15 cellular contexts compared by ENCODE assay signal in the genomic region with DNA sequence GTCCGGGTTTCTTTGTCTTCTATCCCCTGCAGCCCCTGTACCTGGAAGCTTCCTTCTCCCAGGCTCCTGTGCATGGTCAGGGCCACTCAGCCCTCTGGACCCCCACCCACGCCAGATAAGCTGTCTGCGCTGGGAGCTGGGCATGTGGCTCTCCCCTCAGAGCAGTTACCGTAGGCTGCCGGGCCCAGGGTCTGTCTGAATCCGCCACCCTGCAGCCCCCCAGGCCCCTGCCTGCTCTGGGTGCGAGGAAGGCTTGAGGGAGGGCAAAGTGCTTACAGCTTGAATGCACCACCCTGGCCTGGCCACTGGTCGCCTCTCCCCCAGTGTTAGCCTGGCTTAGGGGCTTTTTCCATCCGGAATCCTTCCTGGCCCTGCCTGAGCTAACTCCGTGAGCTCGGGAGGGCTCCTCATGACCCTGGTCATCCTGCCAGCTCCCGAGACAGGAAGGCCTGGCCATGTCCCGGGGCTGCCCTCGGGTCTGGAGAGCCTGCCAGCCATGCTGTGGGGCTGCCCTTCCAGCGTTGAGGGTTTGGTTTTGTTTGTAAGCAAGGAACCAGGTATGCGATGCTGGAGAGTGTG.
"Had no signal": no experiment of that assay in that cellular context is flagged by ENCODE, and none has a peak within 500 bp of the region (broad histone marks: within the 10 kb centered on the region; RNA-seq: fewer than 3 reads in every experiment).

No MANE protein-coding gene starts in this region.

- H3K27ac ChIP-seq: prostate gland, right lobe of liver, testis, vagina had no signal

- H3K27me3 ChIP-seq: right lobe of liver, testis, vagina had no signal

- H3K27me3 Mint-ChIP-seq: activated CD4-positive, alpha-beta memory T cell treated with anti-CD3 and anti-CD28 coated beads for 36 hours; brain; central memory CD8-positive, alpha-beta T cell; naive B cell had no signal

- H3K4me3 Mint-ChIP-seq: activated CD4-positive, alpha-beta memory T cell treated with anti-CD3 and anti-CD28 coated beads for 36 hours; brain; central memory CD8-positive, alpha-beta T cell; naive B cell had no signal

- H3K27ac Mint-ChIP-seq: activated CD4-positive, alpha-beta memory T cell treated with anti-CD3 and anti-CD28 coated beads for 36 hours had no signal

- ATAC-seq: right lobe of liver; stimulated activated naive CD8-positive, alpha-beta T cell treated with anti-CD3 and anti-CD28 coated beads, Interleukin-15, Interleukin-2, amounts not matched to agents 100 U/mL and 50 U/mL, for 24 hours had no signal

- H3K4me3 ChIP-seq: prostate gland, right lobe of liver, testis, vagina had no signal

- H3K9me3 ChIP-seq: prostate gland, right lobe of liver, testis, vagina had no signal

- H3K4me1 ChIP-seq: prostate gland had no signal

- H3K36me3 ChIP-seq: prostate gland, right lobe of liver, vagina had no signal

- DNase-seq: activated CD4-positive, alpha-beta memory T cell treated with anti-CD3 and anti-CD28 coated beads for 36 hours; activated CD4-positive, alpha-beta T cell treated with anti-CD3 and anti-CD28 coated beads for 1 hour; activated naive CD4-positive, alpha-beta T cell treated with Interleukin-2 at 50 U/mL for 16 hours; amygdala; cortex of kidney; naive B cell; occipital lobe; right lobe of liver; stimulated activated naive CD8-positive, alpha-beta T cell treated with anti-CD3 and anti-CD28 coated beads, Interleukin-15, Interleukin-2, amounts not matched to agents 100 U/mL and 50 U/mL, for 24 hours; T1000; testis had no signal

- H3K9me3 Mint-ChIP-seq: activated CD4-positive, alpha-beta memory T cell treated with anti-CD3 and anti-CD28 coated beads for 36 hours; central memory CD8-positive, alpha-beta T cell had no signal
